Comparison of ENCODE assay signal across 28 cellular contexts in genomic region chr5:91643796-91644195, GRCh38.
A peak's percentile ranks its signal among the peaks of the same experiment; 100 is the strongest.
DNase-seq lines count a peak whose midpoint lies in the region; ATAC-seq and TF ChIP-seq lines count a peak whose summit lies in the region.
"Had no signal": no experiment of that assay in that cellular context is flagged by ENCODE, and none has a peak within 500 bp of the region (broad histone marks: within the 10 kb centered on the region; RNA-seq: fewer than 3 reads in every experiment).

No MANE protein-coding gene starts in this region.

- H3K4me3 Mint-ChIP-seq in activated CD4-positive, alpha-beta memory T cell treated with anti-CD3 and anti-CD28 coated beads for 36 hours: no peak overlapping the region
- H3K4me3 Mint-ChIP-seq: activated naive CD8-positive, alpha-beta T cell treated with anti-CD3 and anti-CD28 coated beads, Interleukin-2, amount 10 ng/mL, durations not matched to agents 7 days and 5 days; activated T-cell treated with anti-CD3 and anti-CD28 coated beads, Interleukin-2, amount 50 U/mL, for 24 hours; T-helper 2 cell treated with Interferon-gamma antibody and Interleukin-4, amounts not matched to agents 5 μg/mL and 100 μg/mL, for 36 hours had no signal

- no peak for TF ChIP-seq CTCF in Panc1 (IDR thresholded peaks at IDR 0.05)
- TF ChIP-seq CTCF in cardiac fibroblast (IDR thresholded peaks at IDR 0.05; ENCODE audit: low read depth, low read length): no peak

- no peaks in the 10 kb centered on the region for H3K36me3 Mint-ChIP-seq in activated CD4-positive, alpha-beta memory T cell treated with anti-CD3 and anti-CD28 coated beads for 36 hours
- H3K36me3 Mint-ChIP-seq: activated naive CD8-positive, alpha-beta T cell treated with anti-CD3 and anti-CD28 coated beads, Interleukin-2, amount 10 ng/mL, durations not matched to agents 7 days and 5 days had no signal

- CTCF ChIA-PET in Panc1 (lab: Charles Lee) (no interaction called here), HEK293T (lab: Yijun Ruan, JAX) (interaction anchor here (1.1 kb wide), 1 partner anchor 145 kb away, joined by 6 read pairs; no protein-coding TSS in a partner anchor)
- CTCF ChIA-PET in activated CD4-positive, alpha-beta memory T cell treated with anti-CD3 and anti-CD28 coated beads for 36 hours (lab: Charles Lee): interaction anchor here (0.7 kb wide), 2 partner anchors 9 to 534 kb away, joined by 3 read pairs; no protein-coding TSS in a partner anchor

- no peaks in the 10 kb centered on the region for H3K9me3 Mint-ChIP-seq in activated CD4-positive, alpha-beta memory T cell treated with anti-CD3 and anti-CD28 coated beads for 36 hours
- H3K9me3 Mint-ChIP-seq: activated naive CD8-positive, alpha-beta T cell treated with anti-CD3 and anti-CD28 coated beads, Interleukin-2, amount 10 ng/mL, durations not matched to agents 7 days and 5 days; activated T-cell treated with anti-CD3 and anti-CD28 coated beads, Interleukin-2, amount 50 U/mL, for 24 hours; T-helper 2 cell treated with Interferon-gamma antibody and Interleukin-4, amounts not matched to agents 5 μg/mL and 100 μg/mL, for 36 hours had no signal

- ATAC-seq in Panc1 (no peak), Right ventricle myocardium inferior (no peak)
- ATAC-seq: left ventricle myocardium superior had no signal

- H3K27ac ChIP-seq in Panc1 (ENCODE audit: low read length): peak overlapping the region; percentile 71; the same call in 1 of the 2 replicates
- H3K27ac ChIP-seq: RWPE1 had no signal

- in situ Hi-C loops in Panc1 (cut with HindIII; ENCODE audit: low pct_unique_long_range_greater_than_20kb, low sequenced_read_pairs): no loop called here

- no peaks in the 10 kb centered on the region for H3K36me3 ChIP-seq in Panc1 (ENCODE audit: control insufficient read depth, insufficient read depth, low read length)
- H3K36me3 ChIP-seq: HAP-1 had no signal

- BruUV-seq in Panc1 (replicated peaks; lab: Mats Ljungman, UMichigan): no TSS peak

- POLR2A ChIA-PET in Panc1 (lab: Charles Lee): no interaction called here
- POLR2A ChIA-PET in activated CD4-positive, alpha-beta memory T cell treated with anti-CD3 and anti-CD28 coated beads for 36 hours (lab: Charles Lee): no interaction called here
- POLR2A ChIA-PET in HEK293T (lab: Yijun Ruan, JAX): no interaction called here

- DNase-seq in Panc1 (ENCODE audit: low read depth, low spot score) (no peak), cardiac fibroblast (ENCODE audit: low read depth in 2 of 2) (peak; percentile 10 to 29), fibroblast of the conjunctiva (ENCODE audit: low read depth) (peak; percentile 9), skeletal muscle cell (ENCODE audit: low read depth) (peak; percentile 15), HEK293T (ENCODE audit: extremely low spot score) (no peak), Right ventricle myocardium inferior (ENCODE audit: missing footprints) (no peak), SIG-M5 treated with dmso at 0.1 percent for 504 hours (lab: John Stamatoyannopoulos, UW; ENCODE audit: unreplicated experiment) (no peak)
- no peak for DNase-seq in activated CD4-positive, alpha-beta memory T cell treated with anti-CD3 and anti-CD28 coated beads for 36 hours
- DNase-seq: ACHN; activated CD4-positive, alpha-beta T cell treated with anti-CD3 and anti-CD28 coated beads for 4 hours; activated gamma-delta T cell; activated naive CD8-positive, alpha-beta T cell treated with anti-CD3 and anti-CD28 coated beads, Interleukin-2, amount 10 ng/mL, durations not matched to agents 7 days and 5 days; activated T-cell treated with anti-CD3 and anti-CD28 coated beads, Interleukin-2, amount 50 U/mL, for 24 hours; effector memory CD4-positive, alpha-beta T cell; erythroblast; islet precursor cell; left ventricle myocardium superior; NCI-H1105; NCI-H2029; NCI-H226; NCI-H748 treated with DMSO at 0.1 percent for 48 hours; retina; stimulated activated CD4-positive, alpha-beta T cell treated with anti-CD3 and anti-CD28 coated beads, Interleukin-2, amount 100 ng/mL, for 24 hours; trophoblast cell had no signal

- H3K4me1 Mint-ChIP-seq in activated CD4-positive, alpha-beta memory T cell treated with anti-CD3 and anti-CD28 coated beads for 36 hours (ENCODE audit: low read depth): no peaks in the 10 kb centered on the region
- H3K4me1 Mint-ChIP-seq: activated naive CD8-positive, alpha-beta T cell treated with anti-CD3 and anti-CD28 coated beads, Interleukin-2, amount 10 ng/mL, durations not matched to agents 7 days and 5 days had no signal

- no peak overlapping the region for H3K27ac Mint-ChIP-seq in activated CD4-positive, alpha-beta memory T cell treated with anti-CD3 and anti-CD28 coated beads for 36 hours
- H3K27ac Mint-ChIP-seq: activated naive CD8-positive, alpha-beta T cell treated with anti-CD3 and anti-CD28 coated beads, Interleukin-2, amount 10 ng/mL, durations not matched to agents 7 days and 5 days; activated T-cell treated with anti-CD3 and anti-CD28 coated beads, Interleukin-2, amount 50 U/mL, for 24 hours; T-helper 2 cell treated with Interferon-gamma antibody and Interleukin-4, amounts not matched to agents 5 μg/mL and 100 μg/mL, for 36 hours had no signal

- no peaks in the 10 kb centered on the region for H3K9me3 ChIP-seq in Panc1 (ENCODE audit: control insufficient read depth, insufficient read depth, low read depth, low read length)
- H3K9me3 ChIP-seq: HAP-1 had no signal

- intact Hi-C loops in Panc1 (cut with micrococcal nuclease; ENCODE audit: unreplicated experiment): loop anchor here (10.0 kb wide), 2 partner anchors 231 to 1941 kb away; partner anchors contain the start of genes NR2F1 and NR2F1-AS1
- intact Hi-C loops in activated CD4-positive, alpha-beta memory T cell treated with anti-CD3 and anti-CD28 coated beads for 36 hours (cut with micrococcal nuclease): no loop called here
- intact Hi-C loops in Right ventricle myocardium inferior (cut with DNase I): no loop called here

- no peak overlapping the region for H3K4me3 ChIP-seq in Panc1 (ENCODE audit: low read depth in 2 of 2, low read length in 2 of 2)
- no peak overlapping the region for H3K4me3 ChIP-seq in cardiac fibroblast (replicated peaks in 1 of 2; ENCODE audit: low read depth in 2 of 2, low read length in 2 of 2)
- H3K4me3 ChIP-seq in skeletal muscle cell (ENCODE audit: low read depth, low read length): no peak overlapping the region
- H3K4me3 ChIP-seq: HAP-1, smooth muscle cell had no signal

- H3K4me1 ChIP-seq in Panc1 (ENCODE audit: control insufficient read depth, insufficient read depth, low read length): peaks cover 11% of the 10 kb centered on the region
- H3K4me1 ChIP-seq: HAP-1 had no signal

- H3K27me3 Mint-ChIP-seq in activated CD4-positive, alpha-beta memory T cell treated with anti-CD3 and anti-CD28 coated beads for 36 hours: no peaks in the 10 kb centered on the region
- H3K27me3 Mint-ChIP-seq: activated T-cell treated with anti-CD3 and anti-CD28 coated beads, Interleukin-2, amount 50 U/mL, for 24 hours had no signal

- no peaks in the 10 kb centered on the region for H3K27me3 ChIP-seq in Panc1 (ENCODE audit: control insufficient read depth, insufficient read depth, low read length)

TF ChIP-seq in HEK293T, 16 proteins besides CTCF, POLR2A, EP300 and RAD21:
- TF ChIP-seq CTBP1 (IDR thresholded peaks at IDR 0.05; ENCODE audit: borderline replicate concordance): no peak
- TF ChIP-seq FOXK2 (IDR thresholded peaks at IDR 0.05): no peak
- no peak for TF ChIP-seq NFRKB (IDR thresholded peaks at IDR 0.05)
- no peak for TF ChIP-seq FOXM1 (IDR thresholded peaks at IDR 0.05; ENCODE audit: borderline replicate concordance)
- no peak for TF ChIP-seq ARNT (IDR thresholded peaks at IDR 0.05)
- no peak for TF ChIP-seq TARDBP (IDR thresholded peaks at IDR 0.05)
- no peak for TF ChIP-seq ELF4 (IDR thresholded peaks at IDR 0.05)

Comparison
In these comparisons a context has a peak if more than half of its experiments do, and no peak if none do; other contexts are left out.
1. DNase-seq: peak in cardiac fibroblast (2 of 2), fibroblast of the conjunctiva (single experiment) and skeletal muscle cell (single experiment); none in Panc1 (single experiment), activated CD4-positive, alpha-beta memory T cell treated with anti-CD3 and anti-CD28 coated beads for 36 hours (single experiment), HEK293T (single experiment), Right ventricle myocardium inferior (single experiment) and SIG-M5 treated with dmso at 0.1 percent for 504 hours (single experiment).